In genomic region chr17:44353656-44354331, GRCh38 we compare ENCODE assay signal across 9 cellular contexts. TPM values are rescaled to one million over a fixed set of nuclear protein-coding genes. Genes with fewer than 3 reads are reported as not detected.
DNase-seq lines count a peak whose midpoint lies in the region; ATAC-seq and TF ChIP-seq lines count a peak whose summit lies in the region.
"Had no signal": no experiment of that assay in that cellular context is flagged by ENCODE, and none has a peak within 500 bp of the region (broad histone marks: within the 10 kb centered on the region; RNA-seq: fewer than 3 reads in every experiment).

No MANE protein-coding gene starts in this region.

- intact Hi-C loops in lower lobe of right lung (cut with DNase I): no loop called here

- H3K23me2 ChIP-seq in H9 (ENCODE audit: insufficient read length, low read depth, low read length, poor library complexity, severe bottlenecking): peaks cover 3% of the 10 kb centered on the region

- H3K27me3 Mint-ChIP-seq in H9 (ENCODE audit: low read depth): peaks cover 5% of the 10 kb centered on the region; the same call in 1 of the 2 replicates

- H2BK5ac ChIP-seq in H9 (ENCODE audit: insufficient read length, low read length): no peak overlapping the region

- CTCF ChIA-PET in AG04449 (lab: Yijun Ruan, JAX): interaction anchor here (1.0 to 9.5 kb wide), 14 partner anchors 8 to 410 kb away, joined by 3 to 165 read pairs (median 5); partner anchors contain the start of genes FAM171A2 and GRN

- H2BK12ac ChIP-seq in H9 (ENCODE audit: insufficient read length, low read depth, low read length): no peak overlapping the region

- H3K23ac ChIP-seq in H9 (ENCODE audit: insufficient read length, low read depth, low read length): no peak overlapping the region

- H3K4me2 ChIP-seq in H9 (ENCODE audit: insufficient read depth, insufficient read length, low read length): peak overlapping the region; percentile 45

- H3K56ac ChIP-seq in H9 (ENCODE audit: insufficient read length, low read depth, low read length): no peak overlapping the region

- no CpG with 5 or more reads among the region's 101 CpGs for WGBS in H9 (ENCODE audit: extremely low coverage, insufficient read length, low lambda C conversion rate)

- peaks cover 3 to 20% (median 9%) of the 10 kb centered on the region in 3 experiments; a peak in 6 of 7 replicates for H3K36me3 Mint-ChIP-seq in H9 (ENCODE audit: insufficient read depth in 1 of 3, low read depth in 3 of 3)

- H3K4me1 Mint-ChIP-seq in H9: peaks cover 0 to 12% of the 10 kb centered on the region in 2 experiments; a peak in 2 of 4 replicates

- DNase-seq in AG04449 (ENCODE audit: low read depth, low spot score) (no peak), H9 (peak; percentile 72), astrocyte of the hippocampus (ENCODE audit: low read depth, low spot score) (peak; percentile 42), lower lobe of right lung (no peak), HCEC 1CT (no peak), dedifferentiated amniotic fluid mesenchymal stem cell (ENCODE audit: extremely low spot score) (no peak), NCI-H2081 (lab: John Stamatoyannopoulos, UW) (no peak)

- H3K9me3 ChIP-seq in H9 (ENCODE audit: control insufficient read depth, low read depth, low read length): no peaks in the 10 kb centered on the region
- H3K9me3 ChIP-seq in lower lobe of right lung: no peaks in the 10 kb centered on the region

- peak overlapping the region; percentile 63 to 75; a peak in 4 of 5 replicates for H3K4me3 Mint-ChIP-seq in H9

- H4K20me1 ChIP-seq in H9 (ENCODE audit: control insufficient read depth, insufficient read depth, insufficient read length): no peaks in the 10 kb centered on the region

- no peak overlapping the region for H4K5ac ChIP-seq in H9 (ENCODE audit: insufficient read length, low read depth, low read length)

- POLR2A ChIA-PET in AG04449 (lab: Yijun Ruan, JAX): no interaction called here

- H3K18ac ChIP-seq in H9 (ENCODE audit: insufficient read length, low read depth, low read length): no peak overlapping the region

- no peak overlapping the region for H2BK15ac ChIP-seq in H9 (ENCODE audit: low read depth, low read length)

- H3K9me3 Mint-ChIP-seq in H9: no peaks in the 10 kb centered on the region; a peak in 1 of 5 replicates

- H3K4ac ChIP-seq in H9 (ENCODE audit: low read depth, low read length): no peak overlapping the region

- H3K14ac ChIP-seq in H9 (ENCODE audit: insufficient read depth, low read length): peak overlapping the region; percentile 16; the same call in 1 of the 2 replicates

- no peak overlapping the region for H3T11ph ChIP-seq in H9 (ENCODE audit: low read length)

- H3K4me1 ChIP-seq in H9 (ENCODE audit: insufficient read depth, low read length): no peaks in the 10 kb centered on the region
- peaks cover 6% of the 10 kb centered on the region for H3K4me1 ChIP-seq in lower lobe of right lung

- TF ChIP-seq CTCF in AG04449 (IDR thresholded peaks at IDR 0.05; ENCODE audit: insufficient read depth, low read length, missing control alignments) (no peak), H9 (conservative IDR thresholded peaks at IDR 0.05) (no peak), lower lobe of right lung (IDR thresholded peaks at IDR 0.05) (no peak)

- H3K4me3 ChIP-seq in AG04449 (ENCODE audit: low read depth, low read length): peak overlapping the region; percentile 8; the same call in 1 of the 2 replicates
- peak overlapping the region; percentile 43 for H3K4me3 ChIP-seq in lower lobe of right lung

- H2AK5ac ChIP-seq in H9 (ENCODE audit: insufficient read length, low read length): no peak overlapping the region

- H2BK120ac ChIP-seq in H9 (ENCODE audit: low read depth, low read length, poor library complexity, severe bottlenecking): no peak overlapping the region

- no peak overlapping the region for H3K9ac ChIP-seq in H9 (ENCODE audit: extremely low read depth, insufficient read length, low read length)
- H3K9ac ChIP-seq: parathyroid adenoma had no signal

- no peak overlapping the region for H4K91ac ChIP-seq in H9 (ENCODE audit: insufficient read length, low read depth, low read length)

- no peak overlapping the region for H3K27ac Mint-ChIP-seq in H9

- H3K27ac ChIP-seq in H9 (ENCODE audit: insufficient read length, low read depth, low read length): no peak overlapping the region
- H3K27ac ChIP-seq in lower lobe of right lung: no peak overlapping the region
- H3K27ac ChIP-seq: parathyroid adenoma had no signal

- peaks cover 45% of the 10 kb centered on the region for H3K36me3 ChIP-seq in lower lobe of right lung

- ATAC-seq in lower lobe of right lung: peak; percentile 23 to 34
- ATAC-seq in GM19467 (IDR thresholded peaks at IDR 0.05; ENCODE audit: unreplicated experiment): no peak

- no peak overlapping the region for H4K8ac ChIP-seq in H9 (replicated peaks; ENCODE audit: insufficient read length, low read depth, low read length)

- no peaks in the 10 kb centered on the region for H3K27me3 ChIP-seq in H9 (ENCODE audit: insufficient read depth, low read length)
- H3K27me3 ChIP-seq in lower lobe of right lung (ENCODE audit: low read depth): no peaks in the 10 kb centered on the region

- H3K79me1 ChIP-seq in H9 (ENCODE audit: insufficient read depth, low read depth, low read length, poor library complexity, severe bottlenecking): no peaks in the 10 kb centered on the region

- no peak overlapping the region for H2BK20ac ChIP-seq in H9 (ENCODE audit: low read depth, low read length, poor library complexity, severe bottlenecking)

- H3K79me2 ChIP-seq in H9 (ENCODE audit: insufficient read depth, low read length): no peaks in the 10 kb centered on the region
- H3K79me2 ChIP-seq: parathyroid adenoma had no signal

- no peak overlapping the region for H2AFZ ChIP-seq in H9 (ENCODE audit: low read length)
- H2AFZ ChIP-seq: parathyroid adenoma had no signal

RNA-seq across cellular contexts. Expression of gene GRN, which starts 8.7 kb away (rescaled TPM):
- total RNA-seq in H9 (2021): 127 and 130 TPM in 2 replicates
- total RNA-seq in lower lobe of right lung: 1,241 TPM

RNA-seq across cellular contexts. Expression of gene FAM171A2, which starts 9.9 kb away (rescaled TPM):
- total RNA-seq in H9 (2021): 27.3 and 27.5 TPM in 2 replicates
- 1.2 TPM for total RNA-seq in lower lobe of right lung

RNA-seq across cellular contexts. Expression of gene SLC25A39, which starts 29.2 kb away (rescaled TPM):
- total RNA-seq in H9 (2021) (227 and 235 TPM in 2 replicates), lower lobe of right lung (76.1 TPM)

RNA-seq across cellular contexts. Expression of gene ITGA2B, which starts 35.7 kb away (rescaled TPM):
- total RNA-seq in H9 (2021) (8.3 and 10.1 TPM in 2 replicates), lower lobe of right lung (5.2 TPM)

RNA-seq across cellular contexts. Expression of gene RUNDC3A, which starts 45.4 kb away (rescaled TPM):
- total RNA-seq in H9 (2021) (2.2 and 3.8 TPM in 2 replicates), lower lobe of right lung (0.38 TPM)

Comparison
In these comparisons a context has a peak if more than half of its experiments do, and no peak if none do; other contexts are left out.
1. DNase-seq: peak in H9 (single experiment) and astrocyte of the hippocampus (single experiment); none in AG04449 (single experiment), lower lobe of right lung (single experiment), HCEC 1CT (single experiment), dedifferentiated amniotic fluid mesenchymal stem cell (single experiment) and NCI-H2081 (0 of 2).
2. RNA of gene FAM171A2, which starts 9.9 kb away (total RNA-seq): 27.3 to 27.5 TPM in H9; 1.2 TPM in lower lobe of right lung (single experiment); every median in the first group is over 10 times any median in the second.